Comparison of ENCODE assay signal across 23 cellular contexts in the genomic region with DNA sequence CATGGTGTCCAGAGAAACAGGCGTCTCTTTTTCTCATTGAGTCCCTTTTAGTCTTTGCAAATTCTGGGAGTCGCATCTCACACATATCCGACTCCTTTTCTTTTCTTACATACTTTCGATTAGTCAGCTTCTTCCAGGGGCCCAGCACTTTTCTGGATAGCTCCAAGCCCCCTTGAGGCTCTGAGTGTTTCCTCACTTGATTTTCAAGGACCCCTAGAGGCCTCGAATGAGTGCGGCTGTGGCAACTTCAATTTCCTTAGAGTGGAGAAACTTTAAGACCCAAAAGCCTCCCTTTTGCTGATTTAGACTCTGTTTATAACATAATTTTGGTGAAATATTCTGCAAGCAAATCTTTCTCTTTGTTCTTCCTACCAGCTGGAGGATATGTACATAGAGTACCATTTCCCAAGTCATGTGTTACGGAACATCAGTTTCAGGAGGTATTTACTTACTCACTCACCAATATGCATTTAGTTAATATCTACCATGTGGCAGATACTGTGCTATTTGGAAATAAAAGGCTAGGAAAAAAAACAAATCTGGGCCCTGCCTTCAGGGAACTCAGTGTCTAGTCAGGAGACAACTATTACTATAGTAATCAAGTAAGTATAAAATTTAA.
"Had no signal": no experiment of that assay in that cellular context is flagged by ENCODE, and none has a peak within 500 bp of the region (broad histone marks: within the 10 kb centered on the region; RNA-seq: fewer than 3 reads in every experiment).

No MANE protein-coding gene starts in this region.

- H3K27me3 Mint-ChIP-seq: progenitor cell of endocrine pancreas had no signal

- H3K36me3 ChIP-seq: left ventricle myocardium inferior, ovary, right atrium auricular region, sigmoid colon, spleen, suprapubic skin, thoracic aorta, tibial artery, upper lobe of right lung had no signal

- FAIRE-seq: islet of Langerhans, small intestine, urothelium cell line had no signal

- H3K27ac ChIP-seq: left ventricle myocardium inferior, ovary, right atrium auricular region, sigmoid colon, spleen, suprapubic skin, thoracic aorta, tibial artery, upper lobe of right lung had no signal

- H3K27ac Mint-ChIP-seq: immature natural killer cell; naive thymus-derived CD8-positive, alpha-beta T cell; nephron; progenitor cell of endocrine pancreas; stimulated activated effector memory CD8-positive, alpha-beta T cell treated with anti-CD3 and anti-CD28 coated beads, Interleukin-12 subunit alpha, Interleukin-12 subunit beta, amount 100 ng/mL, for 72 hours; stimulated activated naive CD8-positive, alpha-beta T cell treated with anti-CD3 and anti-CD28 coated beads, Interleukin-15, Interleukin-2, amounts not matched to agents 100 ng/mL and 50 ng/mL, for 24 hours had no signal

- H3K27me3 ChIP-seq: ovary, right atrium auricular region, sigmoid colon, spleen, suprapubic skin, tibial artery, upper lobe of right lung had no signal

- DNase-seq: hippocampal formation; immature natural killer cell; left ventricle myocardium inferior; naive thymus-derived CD8-positive, alpha-beta T cell; ovary; sigmoid colon; small intestine; spleen; stimulated activated CD4-positive, alpha-beta T cell treated with anti-CD3 and anti-CD28 coated beads, Interleukin-4, amount 100 ng/mL, for 24 hours; stimulated activated naive CD4-positive, alpha-beta T cell; tibial artery; trophoblast cell; upper lobe of right lung had no signal

- H3K9me3 ChIP-seq: left ventricle myocardium inferior, ovary, right atrium auricular region, sigmoid colon, spleen, suprapubic skin, thoracic aorta, tibial artery, upper lobe of right lung had no signal

- H3K4me3 ChIP-seq: left ventricle myocardium inferior, lung, ovary, right atrium auricular region, sigmoid colon, spleen, suprapubic skin, thoracic aorta, tibial artery, upper lobe of right lung had no signal

- ATAC-seq: naive thymus-derived CD8-positive, alpha-beta T cell; stimulated activated effector memory CD8-positive, alpha-beta T cell treated with anti-CD3 and anti-CD28 coated beads, Interleukin-12 subunit alpha, Interleukin-12 subunit beta, amount 100 ng/mL, for 72 hours; upper lobe of right lung had no signal

- H3K9me3 Mint-ChIP-seq: naive thymus-derived CD8-positive, alpha-beta T cell; nephron; stimulated activated effector memory CD8-positive, alpha-beta T cell treated with anti-CD3 and anti-CD28 coated beads, Interleukin-12 subunit alpha, Interleukin-12 subunit beta, amount 100 ng/mL, for 72 hours; stimulated activated naive CD8-positive, alpha-beta T cell treated with anti-CD3 and anti-CD28 coated beads, Interleukin-15, Interleukin-2, amounts not matched to agents 100 ng/mL and 50 ng/mL, for 24 hours had no signal

- H3K4me3 Mint-ChIP-seq: immature natural killer cell; naive thymus-derived CD8-positive, alpha-beta T cell; nephron; stimulated activated effector memory CD8-positive, alpha-beta T cell treated with anti-CD3 and anti-CD28 coated beads, Interleukin-12 subunit alpha, Interleukin-12 subunit beta, amount 100 ng/mL, for 72 hours; stimulated activated naive CD8-positive, alpha-beta T cell treated with anti-CD3 and anti-CD28 coated beads, Interleukin-15, Interleukin-2, amounts not matched to agents 100 ng/mL and 50 ng/mL, for 24 hours had no signal

- H3K4me1 Mint-ChIP-seq: immature natural killer cell; naive thymus-derived CD8-positive, alpha-beta T cell; stimulated activated effector memory CD8-positive, alpha-beta T cell treated with anti-CD3 and anti-CD28 coated beads, Interleukin-12 subunit alpha, Interleukin-12 subunit beta, amount 100 ng/mL, for 72 hours had no signal

- H3K4me1 ChIP-seq: left ventricle myocardium inferior, right atrium auricular region, spleen, suprapubic skin, upper lobe of right lung had no signal

- H3K36me3 Mint-ChIP-seq: immature natural killer cell; naive thymus-derived CD8-positive, alpha-beta T cell; stimulated activated effector memory CD8-positive, alpha-beta T cell treated with anti-CD3 and anti-CD28 coated beads, Interleukin-12 subunit alpha, Interleukin-12 subunit beta, amount 100 ng/mL, for 72 hours had no signal
